Comparison of ENCODE assay signal across 1 cellular context in genomic region chr1:147600119-147601111, GRCh38.
A peak's percentile ranks its signal among the peaks of the same experiment; 100 is the strongest.
TF ChIP-seq lines count a peak whose summit lies in the region.

No MANE protein-coding gene starts in this region.

TF ChIP-seq in K562, 482 proteins besides CTCF, POLR2A, EP300 and RAD21 (continued from another document):
- peak; percentile 15; the same call in 1 of the 2 replicates for TF ChIP-seq ATF3 (IDR thresholded peaks at IDR 0.05)
- no peak for TF ChIP-seq ATF3 (CRISPR knock-in tag; conservative IDR thresholded peaks at IDR 0.05)
TF ChIP-seq in K562: peak in this region for 19.
